Comparison of ENCODE assay signal across 16 cellular contexts in genomic region chr19:10395853-10396355, GRCh38. TPM values are rescaled to one million over a fixed set of nuclear protein-coding genes. Genes with fewer than 3 reads are reported as not detected.
DNase-seq lines count a peak whose midpoint lies in the region; ATAC-seq and TF ChIP-seq lines count a peak whose summit lies in the region.
"Had no signal": no experiment of that assay in that cellular context is flagged by ENCODE, and none has a peak within 500 bp of the region (broad histone marks: within the 10 kb centered on the region; RNA-seq: fewer than 3 reads in every experiment).

No MANE protein-coding gene starts in this region.

- no peak overlapping the region for H3K4me3 Mint-ChIP-seq in activated naive CD8-positive, alpha-beta T cell treated with anti-CD3 and anti-CD28 coated beads, Interleukin-2, amount 50 U/mL, for 24 hours
- H3K4me3 Mint-ChIP-seq in activated naive CD8-positive, alpha-beta T cell treated with anti-CD3 and anti-CD28 coated beads for 36 hours: no peak overlapping the region
- no peak overlapping the region for H3K4me3 Mint-ChIP-seq in central memory CD8-positive, alpha-beta T cell
- H3K4me3 Mint-ChIP-seq in neural progenitor cell: no peak overlapping the region
- H3K4me3 Mint-ChIP-seq: CD4-positive, alpha-beta T cell; H9 had no signal

- H3K9me3 Mint-ChIP-seq in activated naive CD8-positive, alpha-beta T cell treated with anti-CD3 and anti-CD28 coated beads, Interleukin-2, amount 50 U/mL, for 24 hours: no peaks in the 10 kb centered on the region
- H3K9me3 Mint-ChIP-seq in activated naive CD8-positive, alpha-beta T cell treated with anti-CD3 and anti-CD28 coated beads for 36 hours: no peaks in the 10 kb centered on the region
- H3K9me3 Mint-ChIP-seq in central memory CD8-positive, alpha-beta T cell: no peaks in the 10 kb centered on the region
- H3K9me3 Mint-ChIP-seq in neural progenitor cell: no peaks in the 10 kb centered on the region
- H3K9me3 Mint-ChIP-seq: CD4-positive, alpha-beta T cell; H9 had no signal

- H3K4me3 ChIP-seq in testis: peak overlapping the region in 1 of 2 donors; percentile 23
- H3K4me3 ChIP-seq in neural progenitor cell: no peak overlapping the region
- no peak overlapping the region for H3K4me3 ChIP-seq in tibial nerve
- H3K4me3 ChIP-seq: BLaER1 treated with 17β-estradiol and CSF1 and Interleukin-3, amounts not matched to agents 10 nM and 100 nM had no signal

- ATAC-seq in activated naive CD8-positive, alpha-beta T cell treated with anti-CD3 and anti-CD28 coated beads, Interleukin-2, amount 50 U/mL, for 24 hours: no peak
- no peak for ATAC-seq in central memory CD8-positive, alpha-beta T cell (replicated peaks; ENCODE audit: extremely low read depth, poor library complexity, severe bottlenecking)

- intact Hi-C loops in testis (cut with DNase I; ENCODE audit: low total_unique reads): no loop called here

- H3K4me1 ChIP-seq in testis (peaks cover 2% of the 10 kb centered on the region), neural progenitor cell (no peaks in the 10 kb centered on the region), tibial nerve (peaks cover 0 to 11% (median 2%) of the 10 kb centered on the region in 4 donors)

- peaks cover 6% of the 10 kb centered on the region for H3F3A ChIP-seq in neural progenitor cell (ENCODE audit: low read depth)

- H4K20me1 ChIP-seq in neural progenitor cell (ENCODE audit: low read depth): peaks cover 39% of the 10 kb centered on the region

- no peak for TF ChIP-seq EP300 in tibial nerve (IDR thresholded peaks at IDR 0.05)

- TF ChIP-seq POLR2A in testis (IDR thresholded peaks at IDR 0.05) (no peak), erythroblast (IDR thresholded peaks at IDR 0.05; ENCODE audit: low read length) (no peak), tibial nerve (IDR thresholded peaks at IDR 0.05) (no peak)

- DNase-seq in activated naive CD8-positive, alpha-beta T cell treated with anti-CD3 and anti-CD28 coated beads, Interleukin-2, amount 50 U/mL, for 24 hours: no peak
- no peak for DNase-seq in activated naive CD8-positive, alpha-beta T cell treated with anti-CD3 and anti-CD28 coated beads for 36 hours
- DNase-seq in NCI-H2227 (lab: John Stamatoyannopoulos, UW; ENCODE audit: unreplicated experiment) (peak; percentile 45), testis (peak; percentile 36), erythroblast (lab: John Stamatoyannopoulos, UW) (no peak), neural progenitor cell (ENCODE audit: low spot score) (no peak), tibial nerve (ENCODE audit: low spot score in 2 of 2) (no peak)
- no peak for DNase-seq in central memory CD8-positive, alpha-beta T cell (ENCODE audit: low spot score in 2 of 2)
- DNase-seq: ACHN; CD4-positive, alpha-beta T cell; DMS153; DMS79 treated with DMSO at 0.1 percent for 48 hours; EL; GOT3; H9 had no signal

- TF ChIP-seq CTCF in testis (IDR thresholded peaks at IDR 0.05): no peak
- TF ChIP-seq CTCF in neural progenitor cell (IDR thresholded peaks at IDR 0.05): no peak
- no peak for TF ChIP-seq CTCF in tibial nerve (IDR thresholded peaks at IDR 0.05)

- peaks cover 40% of the 10 kb centered on the region for H3K79me2 ChIP-seq in neural progenitor cell (ENCODE audit: low read depth)

- peaks cover 19% of the 10 kb centered on the region for H3K4me1 Mint-ChIP-seq in activated naive CD8-positive, alpha-beta T cell treated with anti-CD3 and anti-CD28 coated beads, Interleukin-2, amount 50 U/mL, for 24 hours
- peaks cover 14% of the 10 kb centered on the region for H3K4me1 Mint-ChIP-seq in activated naive CD8-positive, alpha-beta T cell treated with anti-CD3 and anti-CD28 coated beads for 36 hours
- peaks cover 30% of the 10 kb centered on the region for H3K4me1 Mint-ChIP-seq in central memory CD8-positive, alpha-beta T cell
- H3K4me1 Mint-ChIP-seq in neural progenitor cell: no peaks in the 10 kb centered on the region

- no peak overlapping the region for H3K27ac ChIP-seq in testis
- no peak overlapping the region for H3K27ac ChIP-seq in neural progenitor cell
- H3K27ac ChIP-seq in tibial nerve: no peak overlapping the region
- H3K27ac ChIP-seq: BLaER1 treated with 17β-estradiol and CSF1 and Interleukin-3, amounts not matched to agents 10 nM and 100 nM had no signal

- H3K27ac Mint-ChIP-seq in activated naive CD8-positive, alpha-beta T cell treated with anti-CD3 and anti-CD28 coated beads, Interleukin-2, amount 50 U/mL, for 24 hours: peak overlapping the region; percentile 8
- H3K27ac Mint-ChIP-seq in activated naive CD8-positive, alpha-beta T cell treated with anti-CD3 and anti-CD28 coated beads for 36 hours: no peak overlapping the region
- peak overlapping the region; percentile 22 for H3K27ac Mint-ChIP-seq in central memory CD8-positive, alpha-beta T cell (ENCODE audit: low read depth)
- no peak overlapping the region for H3K27ac Mint-ChIP-seq in neural progenitor cell
- H3K27ac Mint-ChIP-seq: CD4-positive, alpha-beta T cell had no signal

- no peaks in the 10 kb centered on the region for H3K9me3 ChIP-seq in testis
- no peaks in the 10 kb centered on the region for H3K9me3 ChIP-seq in neural progenitor cell (ENCODE audit: low read depth)
- no peaks in the 10 kb centered on the region for H3K9me3 ChIP-seq in tibial nerve
- H3K9me3 ChIP-seq: BLaER1 treated with 17β-estradiol and CSF1 and Interleukin-3, amounts not matched to agents 10 nM and 100 nM had no signal

- H3K36me3 ChIP-seq in testis (ENCODE audit: low read depth, missing control alignments) (no peaks in the 10 kb centered on the region), neural progenitor cell (no peaks in the 10 kb centered on the region), tibial nerve (peaks cover 3 to 64% (median 25%) of the 10 kb centered on the region in 3 donors)

- no peak overlapping the region for H3K9ac ChIP-seq in neural progenitor cell

- H2AFZ ChIP-seq in neural progenitor cell (replicated peaks): no peak overlapping the region

- H3K27me3 Mint-ChIP-seq in activated naive CD8-positive, alpha-beta T cell treated with anti-CD3 and anti-CD28 coated beads, Interleukin-2, amount 50 U/mL, for 24 hours: no peaks in the 10 kb centered on the region
- H3K27me3 Mint-ChIP-seq in activated naive CD8-positive, alpha-beta T cell treated with anti-CD3 and anti-CD28 coated beads for 36 hours: no peaks in the 10 kb centered on the region
- no peaks in the 10 kb centered on the region for H3K27me3 Mint-ChIP-seq in central memory CD8-positive, alpha-beta T cell
- peaks cover 9% of the 10 kb centered on the region for H3K27me3 Mint-ChIP-seq in neural progenitor cell (ENCODE audit: insufficient read depth, low read depth)
- H3K27me3 Mint-ChIP-seq: CD4-positive, alpha-beta T cell had no signal

- H3K4me2 ChIP-seq in neural progenitor cell: no peak overlapping the region
- H3K4me2 ChIP-seq: BLaER1 treated with 17β-estradiol and CSF1 and Interleukin-3, amounts not matched to agents 10 nM and 100 nM had no signal

- H3K27me3 ChIP-seq in testis (no peaks in the 10 kb centered on the region), neural progenitor cell (no peaks in the 10 kb centered on the region), tibial nerve (no peaks in the 10 kb centered on the region)
- H3K27me3 ChIP-seq: BLaER1 treated with 17β-estradiol and CSF1 and Interleukin-3, amounts not matched to agents 10 nM and 100 nM had no signal

- 68% methylated on average over 33 to 34 of the region's 34 CpGs for WGBS in testis, 2 donors
- WGBS in tibial nerve, 2 donors: 86% methylated on average over 34 of the region's 34 CpGs

- peaks cover 42% of the 10 kb centered on the region for H3K36me3 Mint-ChIP-seq in activated naive CD8-positive, alpha-beta T cell treated with anti-CD3 and anti-CD28 coated beads, Interleukin-2, amount 50 U/mL, for 24 hours (ENCODE audit: low read depth)
- peaks cover 15% of the 10 kb centered on the region for H3K36me3 Mint-ChIP-seq in activated naive CD8-positive, alpha-beta T cell treated with anti-CD3 and anti-CD28 coated beads for 36 hours
- peaks cover 34% of the 10 kb centered on the region for H3K36me3 Mint-ChIP-seq in central memory CD8-positive, alpha-beta T cell (ENCODE audit: insufficient read depth)
- H3K36me3 Mint-ChIP-seq in neural progenitor cell: peaks cover 7% of the 10 kb centered on the region

RNA-seq across cellular contexts. Expression of gene CDC37, which starts 7.4 kb away (rescaled TPM):
- total RNA-seq in activated naive CD8-positive, alpha-beta T cell treated with anti-CD3 and anti-CD28 coated beads for 36 hours: 100 to 1,000 TPM; 242 to 252 TPM
- 100 to 1,000 TPM; 160 to 210 TPM for total RNA-seq in testis
- 170 TPM for polyA plus RNA-seq in testis (ENCODE audit: insufficient read depth, low read depth, low replicate concordance)
- total RNA-seq in neural progenitor cell (ENCODE audit: low replicate concordance): 142 and 211 TPM in 2 replicates
- 100 to 1,000 TPM; 127 to 260 (median 155) TPM for total RNA-seq in tibial nerve

RNA-seq across cellular contexts. Expression of gene TYK2, which starts 15.5 kb away (rescaled TPM):
- total RNA-seq in activated naive CD8-positive, alpha-beta T cell treated with anti-CD3 and anti-CD28 coated beads for 36 hours: 100 to 1,000 TPM; 153 to 155 TPM
- 100 to 1,000 TPM; 112 to 113 TPM for total RNA-seq in testis
- 47.6 TPM for polyA plus RNA-seq in testis (ENCODE audit: insufficient read depth, low read depth, low replicate concordance)
- 20.7 and 44.9 TPM in 2 replicates for total RNA-seq in neural progenitor cell (ENCODE audit: low replicate concordance)
- 100 to 1,000 TPM; 112 to 166 (median 125) TPM for total RNA-seq in tibial nerve

RNA-seq across cellular contexts. Expression of gene PDE4A, which starts 24.4 kb away (rescaled TPM):
- total RNA-seq in activated naive CD8-positive, alpha-beta T cell treated with anti-CD3 and anti-CD28 coated beads for 36 hours: 10 to 100 TPM; 10.6 to 11.4 TPM
- total RNA-seq in testis (10 to 100 TPM; 20.1 to 35.0 TPM), neural progenitor cell (ENCODE audit: low replicate concordance) (0.37 and 1.5 TPM in 2 replicates), tibial nerve (10 to 100 TPM in 2 of 4 donors, 1 to 10 TPM in 2; 8.7 to 12.7 (median 10.0) TPM)
- polyA plus RNA-seq in testis (ENCODE audit: insufficient read depth, low read depth, low replicate concordance): 35.4 TPM

RNA-seq across cellular contexts. Expression of gene ICAM3, which starts 56.5 kb away (rescaled TPM):
- total RNA-seq in activated naive CD8-positive, alpha-beta T cell treated with anti-CD3 and anti-CD28 coated beads for 36 hours: 10 to 100 TPM; 76.3 to 79.6 TPM
- total RNA-seq in testis (1 to 10 TPM; 2.4 to 2.8 TPM), neural progenitor cell (ENCODE audit: low replicate concordance) (1.3 and 3.5 TPM in 2 replicates), tibial nerve (1 to 10 TPM; 3.1 to 9.8 (median 3.3) TPM)
- polyA plus RNA-seq in testis (ENCODE audit: insufficient read depth, low read depth, low replicate concordance): 6.3 TPM

Comparison
In these comparisons a context has a peak if more than half of its experiments do, and no peak if none do; other contexts are left out.
1. H3K27ac Mint-ChIP-seq: peak in activated naive CD8-positive, alpha-beta T cell treated with anti-CD3 and anti-CD28 coated beads, Interleukin-2, amount 50 U/mL, for 24 hours (single experiment) and central memory CD8-positive, alpha-beta T cell (single experiment); none in activated naive CD8-positive, alpha-beta T cell treated with anti-CD3 and anti-CD28 coated beads for 36 hours (single experiment) and neural progenitor cell (single experiment).
2. DNase-seq: peak in NCI-H2227 (single experiment) and testis (single experiment); none in activated naive CD8-positive, alpha-beta T cell treated with anti-CD3 and anti-CD28 coated beads, Interleukin-2, amount 50 U/mL, for 24 hours (single experiment), activated naive CD8-positive, alpha-beta T cell treated with anti-CD3 and anti-CD28 coated beads for 36 hours (single experiment), central memory CD8-positive, alpha-beta T cell (0 of 2), erythroblast (0 of 2), neural progenitor cell (single experiment) and tibial nerve (0 of 2).